In genomic region chr12:113058553-113058952, GRCh38 we compare ENCODE assay signal across 14 cellular contexts.
"Had no signal": no experiment of that assay in that cellular context is flagged by ENCODE, and none has a peak within 500 bp of the region (broad histone marks: within the 10 kb centered on the region; RNA-seq: fewer than 3 reads in every experiment).

No MANE protein-coding gene starts in this region.

- H3K27me3 Mint-ChIP-seq: activated T-cell treated with anti-CD3 and anti-CD28 coated beads, Interleukin-2, amount 50 U/mL, for 24 hours had no signal

- ATAC-seq: esophagus mucosa, mucosa of descending colon, pancreas had no signal

- H3K4me1 ChIP-seq: breast epithelium, pancreas had no signal

- H3K36me3 ChIP-seq: breast epithelium, pancreas had no signal

- H3K36me3 Mint-ChIP-seq: activated naive CD8-positive, alpha-beta T cell treated with anti-CD3 and anti-CD28 coated beads, Interleukin-2, amount 10 ng/mL, durations not matched to agents 7 days and 5 days; natural killer cell had no signal

- H3K9me3 ChIP-seq: breast epithelium, mucosa of descending colon, pancreas had no signal

- H3K4me3 Mint-ChIP-seq: activated CD4-positive, alpha-beta T cell treated with anti-CD3 and anti-CD28 coated beads, Interleukin-2, amount 10 ng/mL, durations not matched to agents 7 days and 5 days; activated naive CD8-positive, alpha-beta T cell treated with anti-CD3 and anti-CD28 coated beads, Interleukin-2, amount 10 ng/mL, durations not matched to agents 7 days and 5 days; endodermal cell had no signal

- H3K27ac Mint-ChIP-seq: activated CD4-positive, alpha-beta T cell treated with anti-CD3 and anti-CD28 coated beads, Interleukin-2, amount 10 ng/mL, durations not matched to agents 7 days and 5 days; activated naive CD8-positive, alpha-beta T cell treated with anti-CD3 and anti-CD28 coated beads, Interleukin-2, amount 10 ng/mL, durations not matched to agents 7 days and 5 days; activated T-cell treated with anti-CD3 and anti-CD28 coated beads, Interleukin-2, amount 50 U/mL, for 24 hours; endodermal cell; natural killer cell had no signal

- H3K4me1 Mint-ChIP-seq: activated naive CD8-positive, alpha-beta T cell treated with anti-CD3 and anti-CD28 coated beads, Interleukin-2, amount 10 ng/mL, durations not matched to agents 7 days and 5 days; natural killer cell had no signal

- H3K9me3 Mint-ChIP-seq: activated CD4-positive, alpha-beta T cell treated with anti-CD3 and anti-CD28 coated beads, Interleukin-2, amount 10 ng/mL, durations not matched to agents 7 days and 5 days; activated naive CD8-positive, alpha-beta T cell treated with anti-CD3 and anti-CD28 coated beads, Interleukin-2, amount 10 ng/mL, durations not matched to agents 7 days and 5 days; activated T-cell treated with anti-CD3 and anti-CD28 coated beads, Interleukin-2, amount 50 U/mL, for 24 hours; endodermal cell; natural killer cell had no signal

- H3K27me3 ChIP-seq: pancreas had no signal

- H3K4me3 ChIP-seq: mucosa of descending colon had no signal

- DNase-seq: activated CD4-positive, alpha-beta T cell treated with anti-CD3 and anti-CD28 coated beads, Interleukin-2, amount 10 ng/mL, durations not matched to agents 7 days and 5 days; activated gamma-delta T cell; activated naive CD8-positive, alpha-beta T cell treated with anti-CD3 and anti-CD28 coated beads, Interleukin-2, amount 10 ng/mL, durations not matched to agents 7 days and 5 days; activated T-cell treated with anti-CD3 and anti-CD28 coated beads, Interleukin-2, amount 50 U/mL, for 24 hours; dermis blood vessel endothelial cell; endodermal cell; glutamatergic neuron; mammary epithelial cell; mucosa of descending colon; natural killer cell; T-helper 1 cell had no signal
